Comparison of ENCODE assay signal across 12 cellular contexts in the genomic region with DNA sequence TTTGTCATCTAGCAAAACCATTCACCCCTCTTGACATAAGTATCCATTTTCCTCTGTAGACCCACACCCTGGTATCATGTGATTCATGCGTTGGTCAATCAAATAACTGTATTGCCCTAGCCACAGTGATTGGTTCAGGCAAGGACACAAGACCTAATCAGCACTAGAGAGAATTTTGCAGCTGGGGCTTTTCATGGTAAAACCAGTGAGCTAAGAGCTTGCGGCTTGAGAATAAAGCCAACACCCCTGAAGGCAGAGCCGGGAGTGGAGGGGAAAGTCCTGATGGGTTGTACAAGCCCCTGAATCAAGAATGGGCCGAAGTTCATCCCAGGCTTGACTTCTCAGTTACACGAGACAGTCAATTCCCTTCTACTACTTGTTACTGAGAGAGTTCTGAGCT.
"Had no signal": no experiment of that assay in that cellular context is flagged by ENCODE, and none has a peak within 500 bp of the region (broad histone marks: within the 10 kb centered on the region; RNA-seq: fewer than 3 reads in every experiment).

No MANE protein-coding gene starts in this region.

- ATAC-seq: activated T-cell treated with anti-CD3 and anti-CD28 coated beads, Interleukin-2, amount 50 U/mL, for 4 hours; gastrocnemius medialis; lower lobe of right lung; naive thymus-derived CD4-positive, alpha-beta T cell had no signal

- H3K4me3 ChIP-seq: gastrocnemius medialis, lower lobe of right lung had no signal

- H3K9me3 ChIP-seq: gastrocnemius medialis, lower lobe of right lung had no signal

- DNase-seq: activated CD4-positive, alpha-beta T cell treated with anti-CD3 and anti-CD28 coated beads for 1 hour; activated CD4-positive, alpha-beta T cell treated with anti-CD3 and anti-CD28 coated beads, Interleukin-2, amount 50 U/mL, for 48 hours; activated effector memory CD4-positive, alpha-beta T cell treated with anti-CD3 and anti-CD28 coated beads, Interleukin-2, amount 50 U/mL, for 16 hours; activated naive CD8-positive, alpha-beta T cell treated with anti-CD3 and anti-CD28 coated beads for 36 hours; activated T-cell treated with anti-CD3 and anti-CD28 coated beads, Interleukin-2, amount 50 U/mL, for 4 hours; gastrocnemius medialis; kidney glomerular epithelial cell; lower lobe of right lung; naive thymus-derived CD4-positive, alpha-beta T cell; nucleus accumbens; stimulated activated CD4-positive, alpha-beta T cell treated with anti-CD3 and anti-CD28 coated beads, Interleukin-4, amount 100 ng/mL, for 24 hours; T-helper 2 cell had no signal

- H3K36me3 ChIP-seq: gastrocnemius medialis, lower lobe of right lung had no signal

- H3K27ac ChIP-seq: lower lobe of right lung had no signal
